Comparison of ENCODE assay signal across 2 cellular contexts in genomic region chr17:75404223-75404738, GRCh38.
A peak's percentile ranks its signal among the peaks of the same experiment; 100 is the strongest.
TF ChIP-seq lines count a peak whose summit lies in the region.

No MANE protein-coding gene starts in this region.

TF ChIP-seq in HCT116, 20 proteins besides CTCF, POLR2A, EP300 and RAD21:
- TF ChIP-seq CBX3 (IDR thresholded peaks at IDR 0.05; ENCODE audit: low read depth), result no peak
- 0 out of 2 replicates have a peak, but pooled peaks have one; percentile 24 for TF ChIP-seq MAX (IDR thresholded peaks at IDR 0.05)
- peak; percentile 11; the same call in 1 of the 2 replicates for TF ChIP-seq SIN3A (IDR thresholded peaks at IDR 0.05; ENCODE audit: low read depth)
- TF ChIP-seq EGR1 (IDR thresholded peaks at IDR 0.05; ENCODE audit: low read depth), result 0 out of 2 replicates have a peak, but pooled peaks have one; percentile 40
- no peak for TF ChIP-seq ZNF274 (IDR thresholded peaks at IDR 0.05; ENCODE audit: low read depth, low read length)
- TF ChIP-seq TCF7L2 (IDR thresholded peaks at IDR 0.05; ENCODE audit: borderline replicate concordance, extremely low read depth, insufficient read depth, insufficient read length), result no peak
- TF ChIP-seq ZBTB33 (IDR thresholded peaks at IDR 0.05; ENCODE audit: extremely low read depth, insufficient replicate concordance, low read length), result peak; percentile 11
- no peak for TF ChIP-seq REST (IDR thresholded peaks at IDR 0.05; ENCODE audit: low read depth)
- TF ChIP-seq EZH2phosphoT487 (IDR thresholded peaks at IDR 0.05; ENCODE audit: borderline replicate concordance), result no peak

TF ChIP-seq in H1, 55 proteins besides CTCF, POLR2A, EP300 and RAD21:
- TF ChIP-seq BRCA1 (IDR thresholded peaks at IDR 0.05; ENCODE audit: low read depth, low read length), result no peak
- 0 out of 4 replicates have a peak, but pooled peaks have one; percentile 27 to 73 for TF ChIP-seq SIN3A (conservative IDR thresholded peaks at IDR 0.05 in 1 of 2, IDR thresholded peaks at IDR 0.05 in 1 of 2; ENCODE audit: low read depth in 1 of 2, low read length in 2 of 2)
